In genomic region chr10:95236068-95236903, GRCh38 we compare ENCODE assay signal across 10 cellular contexts. TPM values are rescaled to one million over a fixed set of nuclear protein-coding genes. Genes with fewer than 3 reads are reported as not detected.
A peak's percentile ranks its signal among the peaks of the same experiment; 100 is the strongest.
DNase-seq lines count a peak whose midpoint lies in the region; ATAC-seq and TF ChIP-seq lines count a peak whose summit lies in the region.
"Had no signal": no experiment of that assay in that cellular context is flagged by ENCODE, and none has a peak within 500 bp of the region (broad histone marks: within the 10 kb centered on the region; RNA-seq: fewer than 3 reads in every experiment).

No MANE protein-coding gene starts in this region.

- H3F3A ChIP-seq in SK-N-SH (replicated peaks; ENCODE audit: insufficient read depth), result peaks cover 19% of the 10 kb centered on the region

- no peak overlapping the region for H2AK5ac ChIP-seq in mesendoderm (ENCODE audit: low read length)

- H3K79me2 ChIP-seq in SK-N-SH (ENCODE audit: insufficient read depth), result peaks cover 7% of the 10 kb centered on the region; the same call in 1 of the 2 replicates
- peaks cover under 1% of the 10 kb centered on the region for H3K79me2 ChIP-seq in mesendoderm (ENCODE audit: control insufficient read depth, insufficient read depth, low read length)

- no peak overlapping the region for H4K5ac ChIP-seq in mesendoderm (ENCODE audit: low read length)

- H3K23ac ChIP-seq in mesendoderm (ENCODE audit: low read length), result no peak overlapping the region

- peak overlapping the region; percentile 39 for H3K4me2 ChIP-seq in SK-N-SH
- H3K4me2 ChIP-seq in mesendoderm (ENCODE audit: low read length), result no peak overlapping the region

- peak in 1 of 2 experiments; percentile 77; a peak in 2 of 4 replicates for TF ChIP-seq EP300 in SK-N-SH (IDR thresholded peaks at IDR 0.05; ENCODE audit: borderline replicate concordance in 1 of 2, low read depth in 1 of 2, low read length in 1 of 2)

- no peak overlapping the region for H3K4ac ChIP-seq in mesendoderm (ENCODE audit: low read depth, low read length)

- H3K9me3 ChIP-seq in SK-N-SH (no peaks in the 10 kb centered on the region), right lobe of liver (no peaks in the 10 kb centered on the region), MG63 (0 out of 2 replicates have a peak, but pooled peaks cover 4% of the 10 kb centered on the region)

- no peaks in the 10 kb centered on the region for H4K20me1 ChIP-seq in SK-N-SH (ENCODE audit: insufficient read depth)

- WGBS in SK-N-SH (ENCODE audit: low lambda C conversion rate), result 54% methylated on average over 5 of the region's 6 CpGs
- no CpG with 5 or more reads among the region's 6 CpGs for WGBS in mesendoderm (ENCODE audit: extremely low coverage, insufficient coverage, low lambda C conversion rate)
- 60% methylated on average over 4 of the region's 6 CpGs for WGBS in right lobe of liver (ENCODE audit: insufficient coverage, low coverage, low lambda C conversion rate, missing lambda C conversion rate)

- ATAC-seq in GM18909 (IDR thresholded peaks at IDR 0.05; ENCODE audit: poor library complexity, unreplicated experiment) (peak; percentile 99), HG03045 (IDR thresholded peaks at IDR 0.05; ENCODE audit: unreplicated experiment) (peak; percentile 93), right lobe of liver (no peak)

- H3K79me1 ChIP-seq in mesendoderm (ENCODE audit: low read length), result peaks cover 3% of the 10 kb centered on the region

- H3K9me2 ChIP-seq in SK-N-SH, result no peaks in the 10 kb centered on the region

- DNase-seq in AG08395 (ENCODE audit: low spot score) (peak; percentile 58), SK-N-SH (no peak), mesendoderm (peak; percentile 48), NCI-H1417 treated with DMSO at 0.1 percent for 48 hours (lab: John Stamatoyannopoulos, UW) (no peak), right lobe of liver (no peak), MG63 (no peak)

- H3K27ac ChIP-seq in SK-N-SH (ENCODE audit: low read depth in 2 of 2, low read length in 1 of 2) (peak overlapping the region in 1 of 2 experiments; percentile 71; a peak in 2 of 4 replicates), mesendoderm (ENCODE audit: low read depth, low read length) (no peak overlapping the region), right lobe of liver (no peak overlapping the region)
- H3K27ac ChIP-seq: HL-60 had no signal

- H4K8ac ChIP-seq in mesendoderm (ENCODE audit: low read depth, low read length), result no peak overlapping the region

- no peak overlapping the region for H2BK120ac ChIP-seq in mesendoderm (ENCODE audit: low read depth, low read length)

- H2BK5ac ChIP-seq in mesendoderm (ENCODE audit: low read length), result no peak overlapping the region

- POLR2A ChIA-PET in SK-N-SH (lab: Yijun Ruan, JAX), result no interaction called here

- CTCF ChIA-PET in SK-N-SH (lab: Yijun Ruan, JAX), result interaction anchor here (1.3 to 4.2 kb wide), 5 partner anchors 10 to 138 kb away, joined by 4 to 24 read pairs (median 5); no protein-coding TSS in a partner anchor

- H2AFZ ChIP-seq in SK-N-SH (ENCODE audit: low read depth), result no peak overlapping the region

- intact Hi-C loops in right lobe of liver (cut with DNase I), result no loop called here

- H3K27me3 ChIP-seq in SK-N-SH (ENCODE audit: insufficient read depth), result no peaks in the 10 kb centered on the region
- H3K27me3 ChIP-seq in mesendoderm (ENCODE audit: insufficient read depth, low read length, poor library complexity), result no peaks in the 10 kb centered on the region
- no peaks in the 10 kb centered on the region for H3K27me3 ChIP-seq in right lobe of liver
- H3K27me3 ChIP-seq in MG63, result no peaks in the 10 kb centered on the region

- H3K4me3 ChIP-seq in SK-N-SH (ENCODE audit: low read depth in 2 of 2, low read length in 1 of 2), result no peak overlapping the region
- H3K4me3 ChIP-seq in mesendoderm (ENCODE audit: low read length), result no peak overlapping the region
- no peak overlapping the region for H3K4me3 ChIP-seq in right lobe of liver
- H3K4me3 ChIP-seq in MG63, result no peak overlapping the region

- TF ChIP-seq CTCF in SK-N-SH (IDR thresholded peaks at IDR 0.05), result no peak
- no peak for TF ChIP-seq CTCF in right lobe of liver (IDR thresholded peaks at IDR 0.05)

- H3K56ac ChIP-seq in mesendoderm (ENCODE audit: low read length), result peak overlapping the region; percentile 22

- peaks cover 0 to 8% of the 10 kb centered on the region in 2 experiments; a peak in 2 of 4 replicates for H3K4me1 ChIP-seq in SK-N-SH (ENCODE audit: control insufficient read depth in 1 of 2, insufficient read depth in 2 of 2, low read depth in 1 of 2, low read length in 1 of 2)
- H3K4me1 ChIP-seq in mesendoderm (ENCODE audit: control insufficient read depth, low read depth, low read length), result no peaks in the 10 kb centered on the region
- H3K4me1 ChIP-seq in right lobe of liver, result no peaks in the 10 kb centered on the region

- H3K36me3 ChIP-seq in SK-N-SH (replicated peaks in 1 of 2; ENCODE audit: control insufficient read depth in 1 of 2, insufficient read depth in 2 of 2, low read length in 1 of 2), result peaks cover 0 to 10% of the 10 kb centered on the region in 2 experiments
- H3K36me3 ChIP-seq in mesendoderm (ENCODE audit: control insufficient read depth, insufficient read depth, low read length), result peaks cover 10% of the 10 kb centered on the region
- peaks cover 4 to 32% (median 14%) of the 10 kb centered on the region in 4 donors for H3K36me3 ChIP-seq in right lobe of liver
- peaks cover 22% of the 10 kb centered on the region for H3K36me3 ChIP-seq in MG63

- peak overlapping the region; percentile 9; the same call in 1 of the 2 replicates for H3K9ac ChIP-seq in SK-N-SH
- no peak overlapping the region for H3K9ac ChIP-seq in mesendoderm (ENCODE audit: low read length)

- no peak overlapping the region for H2BK15ac ChIP-seq in mesendoderm (replicated peaks; ENCODE audit: low read depth)

- TF ChIP-seq RAD21 in SK-N-SH (IDR thresholded peaks at IDR 0.05; ENCODE audit: low read length), result no peak

- TF ChIP-seq POLR2A in right lobe of liver (IDR thresholded peaks at IDR 0.05), result no peak

- no peak overlapping the region for H3K18ac ChIP-seq in mesendoderm (ENCODE audit: low read length)

TF ChIP-seq in SK-N-SH, 30 proteins besides CTCF, POLR2A, EP300 and RAD21:
- TF ChIP-seq JUND (IDR thresholded peaks at IDR 0.05) (peak; percentile 89), NFIC (IDR thresholded peaks at IDR 0.05; ENCODE audit: borderline replicate concordance) (peak; percentile 18; the same call in 1 of the 2 replicates), TCF12 (IDR thresholded peaks at IDR 0.05) (peak; percentile 76), PBX3 (IDR thresholded peaks at IDR 0.05) (peak; percentile 95), EZH2phosphoT487 (IDR thresholded peaks at IDR 0.05; ENCODE audit: borderline replicate concordance, low read depth) (no peak), FOSL2 (IDR thresholded peaks at IDR 0.05; ENCODE audit: borderline replicate concordance, low read depth) (peak; percentile 94), RFX5 (IDR thresholded peaks at IDR 0.05; ENCODE audit: low read length) (no peak), TEAD4 (IDR thresholded peaks at IDR 0.05; ENCODE audit: borderline replicate concordance, insufficient read depth) (peak; percentile 47; the same call in 1 of the 2 replicates), RXRA (IDR thresholded peaks at IDR 0.05; ENCODE audit: borderline replicate concordance, low read depth) (no peak)

RNA-seq across cellular contexts. Expression of gene ACSM6, which starts 42.2 kb away (rescaled TPM):
- polyA plus RNA-seq in SK-N-SH (2012; rRNA removed), result not detected in 2 replicates
- polyA plus RNA-seq in SK-N-SH (2012; cell fraction: cytosol; rRNA removed), result not detected in 2 replicates
- not detected in 2 replicates for polyA plus RNA-seq in SK-N-SH (2012; cell fraction: nucleus; rRNA removed)
- 0.04 TPM for polyA plus RNA-seq in mesendoderm (2013, experiment 1 of 2)
- polyA plus RNA-seq in mesendoderm (2013, experiment 2 of 2), result 0.04 TPM
- total RNA-seq in right lobe of liver, result under 1 TPM in 1 of 6 experiments, not detected in 5; 0.12 TPM
- total RNA-seq in MG63 (2014; rRNA removed; shearing (Covaris generic); ENCODE audit: low replicate concordance), result not detected in 2 replicates
- total RNA-seq: glomerular endothelial cell had no signal

RNA-seq across cellular contexts. Expression of gene PDLIM1, which starts 54.5 kb away (rescaled TPM):
- polyA plus RNA-seq in SK-N-SH (2012; rRNA removed), result 74.4 and 97.2 TPM in 2 replicates
- 89.3 and 96.8 TPM in 2 replicates for polyA plus RNA-seq in SK-N-SH (2012; cell fraction: cytosol; rRNA removed)
- polyA plus RNA-seq in SK-N-SH (2012; cell fraction: nucleus; rRNA removed), result 68.2 and 70.4 TPM in 2 replicates
- polyA plus RNA-seq in mesendoderm (2013, experiment 1 of 2), result 212 TPM
- 220 TPM for polyA plus RNA-seq in mesendoderm (2013, experiment 2 of 2)
- total RNA-seq in right lobe of liver, result 100 to 1,000 TPM in 1 of 6 experiments, 10 to 100 TPM in 5; 63.9 to 105 (median 82.1) TPM
- total RNA-seq in MG63 (2014; rRNA removed; shearing (Covaris generic); ENCODE audit: low replicate concordance), result 3.5 and 6.2 TPM in 2 replicates

Comparison
In these comparisons a context has a peak if more than half of its experiments do, and no peak if none do; other contexts are left out.
1. DNase-seq: peak in AG08395 (single experiment) and mesendoderm (single experiment); none in SK-N-SH (single experiment), NCI-H1417 treated with DMSO at 0.1 percent for 48 hours (single experiment), right lobe of liver (0 of 3) and MG63 (single experiment).
2. ATAC-seq: peak in GM18909 (single experiment) and HG03045 (single experiment); none in right lobe of liver (0 of 4).